1 cellular context compared by ENCODE assay signal in genomic region chr19:10116085-10116865, GRCh38.
TF ChIP-seq lines count a peak whose summit lies in the region.

No MANE protein-coding gene starts in this region.

TF ChIP-seq in H1, 55 proteins besides CTCF, POLR2A, EP300 and RAD21:
- TF ChIP-seq SAP30 (IDR thresholded peaks at IDR 0.05; ENCODE audit: insufficient read depth, insufficient replicate concordance, low read length), result no peak
- TF ChIP-seq SIX5 (IDR thresholded peaks at IDR 0.05; ENCODE audit: low read depth, low read length), result no peak
- TF ChIP-seq SIN3A (conservative IDR thresholded peaks at IDR 0.05 in 1 of 2, IDR thresholded peaks at IDR 0.05 in 1 of 2; ENCODE audit: low read depth in 1 of 2, low read length in 2 of 2), result no peak
- TF ChIP-seq POLR2AphosphoS5 (IDR thresholded peaks at IDR 0.05; ENCODE audit: low read depth, low read length), result peak; percentile 72; the same call in 1 of the 2 replicates
- TF ChIP-seq SP2 (IDR thresholded peaks at IDR 0.05; ENCODE audit: low read length), result no peak
